ENCODE assay signal across 8 cellular contexts in genomic region chr19:10388957-10389356, GRCh38. TPM values are rescaled to one million over a fixed set of nuclear protein-coding genes. Genes with fewer than 3 reads are reported as not detected.
A peak's percentile ranks its signal among the peaks of the same experiment; 100 is the strongest.
DNase-seq lines count a peak whose midpoint lies in the region.

No MANE protein-coding gene starts in this region.

- H3K27me3 ChIP-seq in effector memory CD4-positive, alpha-beta T cell (replicated peaks; ENCODE audit: control insufficient read depth, insufficient read depth, low read length, poor library complexity, severe bottlenecking): no peaks in the 10 kb centered on the region
- no peaks in the 10 kb centered on the region for H3K27me3 ChIP-seq in mesenchymal stem cell (ENCODE audit: control insufficient read depth in 1 of 2, insufficient read depth in 1 of 2, low read length in 2 of 2)

- H3K36me3 ChIP-seq in effector memory CD4-positive, alpha-beta T cell (ENCODE audit: control insufficient read depth, insufficient read depth, low read length): peaks cover 30% of the 10 kb centered on the region
- H3K36me3 ChIP-seq in mesenchymal stem cell (ENCODE audit: control insufficient read depth in 1 of 2, insufficient read depth in 2 of 2, low read depth in 1 of 2, low read length in 2 of 2): peaks cover 31 to 44% of the 10 kb centered on the region in 2 experiments

- H3K27ac ChIP-seq in effector memory CD4-positive, alpha-beta T cell (ENCODE audit: insufficient read depth, low read length, poor library complexity, severe bottlenecking): no peak overlapping the region
- H3K27ac ChIP-seq in mesenchymal stem cell (ENCODE audit: low read length, poor library complexity, severe bottlenecking): no peak overlapping the region

- no peak overlapping the region for H2AK5ac ChIP-seq in mesenchymal stem cell (ENCODE audit: low read length, severe bottlenecking)

- H2AFZ ChIP-seq in mesenchymal stem cell (ENCODE audit: low read depth, low read length): no peak overlapping the region

- H3K36me3 Mint-ChIP-seq in activated CD4-positive, alpha-beta memory T cell treated with anti-CD3 and anti-CD28 coated beads, Interleukin-2, amount 10 ng/mL, durations not matched to agents 7 days and 5 days (ENCODE audit: low read depth): peaks cover 35% of the 10 kb centered on the region

- H3K27ac Mint-ChIP-seq in activated CD4-positive, alpha-beta memory T cell treated with anti-CD3 and anti-CD28 coated beads, Interleukin-2, amount 10 ng/mL, durations not matched to agents 7 days and 5 days: peak overlapping the region; percentile 11

- peak overlapping the region in 1 of 2 experiments; percentile 59 for H2BK12ac ChIP-seq in mesenchymal stem cell (ENCODE audit: low read length in 2 of 2)

- H3K4me1 Mint-ChIP-seq in activated CD4-positive, alpha-beta memory T cell treated with anti-CD3 and anti-CD28 coated beads, Interleukin-2, amount 10 ng/mL, durations not matched to agents 7 days and 5 days: peaks cover 7% of the 10 kb centered on the region

- H3K18ac ChIP-seq in mesenchymal stem cell (ENCODE audit: low read depth in 1 of 2, low read length in 2 of 2): no peak overlapping the region

- no peaks in the 10 kb centered on the region for H3K9me3 Mint-ChIP-seq in activated CD4-positive, alpha-beta memory T cell treated with anti-CD3 and anti-CD28 coated beads, Interleukin-2, amount 10 ng/mL, durations not matched to agents 7 days and 5 days

- H3K14ac ChIP-seq in mesenchymal stem cell (ENCODE audit: low read length in 2 of 2): no peak overlapping the region

- no peaks in the 10 kb centered on the region for H3K27me3 Mint-ChIP-seq in activated CD4-positive, alpha-beta memory T cell treated with anti-CD3 and anti-CD28 coated beads, Interleukin-2, amount 10 ng/mL, durations not matched to agents 7 days and 5 days

- peak overlapping the region; percentile 36 for H3K9ac ChIP-seq in mesenchymal stem cell (ENCODE audit: low read length)

- no peak overlapping the region for H4K91ac ChIP-seq in mesenchymal stem cell (ENCODE audit: low read length)

- H3K4me3 Mint-ChIP-seq in activated CD4-positive, alpha-beta memory T cell treated with anti-CD3 and anti-CD28 coated beads, Interleukin-2, amount 10 ng/mL, durations not matched to agents 7 days and 5 days: no peak overlapping the region

- POLR2A ChIA-PET in activated CD4-positive, alpha-beta memory T cell treated with anti-CD3 and anti-CD28 coated beads, Interleukin-2, amount 10 ng/mL, durations not matched to agents 7 days and 5 days (lab: Charles Lee): interaction anchor here (1.4 to 2.5 kb wide), 6 partner anchors 9 to 195 kb away, joined by 3 to 32 read pairs (median 8); partner anchors contain the start of genes ICAM1, ICAM4, RAVER1 and TYK2

- no peak overlapping the region for H3K4me3 ChIP-seq in effector memory CD4-positive, alpha-beta T cell (ENCODE audit: insufficient read depth, low read depth, low read length, poor library complexity, severe bottlenecking)
- no peak overlapping the region for H3K4me3 ChIP-seq in mesenchymal stem cell (ENCODE audit: insufficient read depth in 1 of 2, low read depth in 1 of 2, low read length in 2 of 2)

- 2% methylated on average over 3 of the region's 3 CpGs for WGBS in mesenchymal stem cell

- no peak overlapping the region for H3K23ac ChIP-seq in mesenchymal stem cell (ENCODE audit: low read length in 2 of 2)

- no peak overlapping the region for H4K8ac ChIP-seq in mesenchymal stem cell (ENCODE audit: low read length)

- H3K9me3 ChIP-seq in effector memory CD4-positive, alpha-beta T cell (ENCODE audit: control insufficient read depth, low read length): no peaks in the 10 kb centered on the region
- no peaks in the 10 kb centered on the region for H3K9me3 ChIP-seq in mesenchymal stem cell (ENCODE audit: control insufficient read depth, low read length)

- H3K79me1 ChIP-seq in mesenchymal stem cell (replicated peaks; ENCODE audit: low read length, poor library complexity, severe bottlenecking): peaks cover 5% of the 10 kb centered on the region

- no peak overlapping the region for H3K4me2 ChIP-seq in mesenchymal stem cell (ENCODE audit: low read length, poor library complexity, severe bottlenecking)

- H3K4ac ChIP-seq in mesenchymal stem cell (ENCODE audit: low read depth in 1 of 2, low read length in 2 of 2): no peak overlapping the region

- no peak overlapping the region for H2BK120ac ChIP-seq in mesenchymal stem cell (ENCODE audit: low read depth, low read length)

- CTCF ChIA-PET in activated CD4-positive, alpha-beta memory T cell treated with anti-CD3 and anti-CD28 coated beads, Interleukin-2, amount 10 ng/mL, durations not matched to agents 7 days and 5 days (lab: Charles Lee): interaction anchor here (0.6 to 7.9 kb wide), 43 partner anchors 9 to 284 kb away, joined by 3 to 238 read pairs (median 4); partner anchors contain the start of genes CDC37, ICAM1, ICAM4 and ICAM5

- DNase-seq in C1 segment of cervical spinal cord (lab: John Stamatoyannopoulos, UW) (peak; percentile 1 to 82 (median 58)), HK-2 (ENCODE audit: unreplicated experiment) (peak; percentile 92), NCI-H82 treated with DMSO at 0.1 percent for 48 hours (lab: John Stamatoyannopoulos, UW; ENCODE audit: unreplicated experiment) (peak; percentile 59), mesenchymal stem cell (peak; percentile 81), cortex of kidney (lab: John Stamatoyannopoulos, UW) (no peak)
- peak; percentile 81 for DNase-seq in activated CD4-positive, alpha-beta memory T cell treated with anti-CD3 and anti-CD28 coated beads, Interleukin-2, amount 10 ng/mL, durations not matched to agents 7 days and 5 days
- DNase-seq in effector memory CD4-positive, alpha-beta T cell: peak; percentile 62 to 78 (median 65)
- peak; percentile 76 to 87 for DNase-seq in stimulated activated CD8-positive, alpha-beta memory T cell treated with anti-CD3 and anti-CD28 coated beads, Interleukin-4, amount 100 ng/mL, for 1 hour (ENCODE audit: low read depth in 2 of 2, low spot score in 1 of 2)

- no peak overlapping the region for H2BK5ac ChIP-seq in mesenchymal stem cell (ENCODE audit: low read depth, low read length, poor library complexity, severe bottlenecking)

- no peak overlapping the region for H2BK15ac ChIP-seq in mesenchymal stem cell (ENCODE audit: low read depth, poor library complexity, severe bottlenecking)

- no peaks in the 10 kb centered on the region for H3K4me1 ChIP-seq in effector memory CD4-positive, alpha-beta T cell (ENCODE audit: control insufficient read depth, insufficient read depth, low read length, poor library complexity, severe bottlenecking)
- peaks cover 3% of the 10 kb centered on the region for H3K4me1 ChIP-seq in mesenchymal stem cell (ENCODE audit: control insufficient read depth, insufficient read depth, low read depth, low read length)

RNA-seq across cellular contexts. Expression of gene TYK2, which starts 8.6 kb away (rescaled TPM):
- 100 to 1,000 TPM; 226 to 243 TPM for total RNA-seq in activated CD4-positive, alpha-beta memory T cell treated with anti-CD3 and anti-CD28 coated beads, Interleukin-2, amount 10 ng/mL, durations not matched to agents 7 days and 5 days
- 66.7 TPM for polyA plus RNA-seq in mesenchymal stem cell (2013, experiment 1 of 2)
- 65.7 TPM for polyA plus RNA-seq in mesenchymal stem cell (2013, experiment 2 of 2)

RNA-seq across cellular contexts. Expression of gene CDC37, which starts 14.4 kb away (rescaled TPM):
- total RNA-seq in activated CD4-positive, alpha-beta memory T cell treated with anti-CD3 and anti-CD28 coated beads, Interleukin-2, amount 10 ng/mL, durations not matched to agents 7 days and 5 days: 100 to 1,000 TPM; 239 to 244 TPM
- polyA plus RNA-seq in mesenchymal stem cell (2013, experiment 1 of 2): 163 TPM
- polyA plus RNA-seq in mesenchymal stem cell (2013, experiment 2 of 2): 156 TPM

RNA-seq across cellular contexts. Expression of gene PDE4A, which starts 31.4 kb away (rescaled TPM):
- total RNA-seq in activated CD4-positive, alpha-beta memory T cell treated with anti-CD3 and anti-CD28 coated beads, Interleukin-2, amount 10 ng/mL, durations not matched to agents 7 days and 5 days: 10 to 100 TPM; 56.2 to 58.1 TPM
- 10.4 TPM for polyA plus RNA-seq in mesenchymal stem cell (2013, experiment 1 of 2)
- 10.3 TPM for polyA plus RNA-seq in mesenchymal stem cell (2013, experiment 2 of 2)

RNA-seq across cellular contexts. Expression of gene ICAM3, which starts 49.5 kb away (rescaled TPM):
- 100 to 1,000 TPM; 223 to 237 TPM for total RNA-seq in activated CD4-positive, alpha-beta memory T cell treated with anti-CD3 and anti-CD28 coated beads, Interleukin-2, amount 10 ng/mL, durations not matched to agents 7 days and 5 days
- 9.2 TPM for polyA plus RNA-seq in mesenchymal stem cell (2013, experiment 1 of 2)
- polyA plus RNA-seq in mesenchymal stem cell (2013, experiment 2 of 2): 9.8 TPM

RNA-seq across cellular contexts. Expression of gene RAVER1, which starts 55.6 kb away (rescaled TPM):
- 10 to 100 TPM; 62.1 to 68.6 TPM for total RNA-seq in activated CD4-positive, alpha-beta memory T cell treated with anti-CD3 and anti-CD28 coated beads, Interleukin-2, amount 10 ng/mL, durations not matched to agents 7 days and 5 days
- polyA plus RNA-seq in mesenchymal stem cell (2013, experiment 1 of 2): 24.7 TPM
- polyA plus RNA-seq in mesenchymal stem cell (2013, experiment 2 of 2): 24.2 TPM
